20 cellular contexts compared by ENCODE assay signal in genomic region chr11:134414772-134415765, GRCh38. TPM values are rescaled to one million over a fixed set of nuclear protein-coding genes. Genes with fewer than 3 reads are reported as not detected.
DNase-seq lines count a peak whose midpoint lies in the region; TF ChIP-seq lines count a peak whose summit lies in the region.
"Had no signal": no experiment of that assay in that cellular context is flagged by ENCODE, and none has a peak within 500 bp of the region (broad histone marks: within the 10 kb centered on the region; RNA-seq: fewer than 3 reads in every experiment).

No MANE protein-coding gene starts in this region.

- H3K27me3 ChIP-seq in iPS-18a (ENCODE audit: control insufficient read depth, insufficient read depth, low read length) (peaks cover 38% of the 10 kb centered on the region), HAP-1 (ENCODE audit: low read depth) (peaks cover 27% of the 10 kb centered on the region), Caco-2 (replicated peaks; ENCODE audit: control insufficient read depth, insufficient read depth, low read length) (peaks cover 15% of the 10 kb centered on the region)

- DNase-seq in DMS 273 (lab: John Stamatoyannopoulos, UW; ENCODE audit: unreplicated experiment) = peak; percentile 48
- no peak for DNase-seq in DMS 273 treated with DMSO at 0.1 percent for 48 hours (lab: John Stamatoyannopoulos, UW)
- peak; percentile 91 for DNase-seq in NCI-H526 treated with DMSO at 0.1 percent for 48 hours (lab: John Stamatoyannopoulos, UW)
- DNase-seq in substantia nigra (lab: John Stamatoyannopoulos, UW) = peak in 33 of 49 donors; percentile 19 to 75 (median 52)
- DNase-seq in HAP-1 (ENCODE audit: low spot score in 2 of 2) = no peak
- DNase-seq in stimulated activated CD4-positive, alpha-beta T cell treated with anti-CD3 and anti-CD28 coated beads, Interleukin-2, amount 100 ng/mL, for 48 hours = no peak
- DNase-seq in Caco-2 = no peak
- DNase-seq: activated CD4-positive, alpha-beta T cell treated with anti-CD3 and anti-CD28 coated beads, Interleukin-2, amount 10 ng/mL, durations not matched to agents 7 days and 5 days; activated naive CD4-positive, alpha-beta T cell treated with Interleukin-2 at 50 U/mL for 16 hours; EL; Karpas-422; mammary epithelial cell; NCI-H187 treated with DMSO at 0.1 percent for 48 hours; PC-9; sigmoid colon had no signal

- no peaks in the 10 kb centered on the region for H3K36me3 Mint-ChIP-seq in Caco-2 (ENCODE audit: insufficient read depth, unreplicated experiment)
- H3K36me3 Mint-ChIP-seq: CD14-positive monocyte had no signal

- H3K36me3 ChIP-seq in iPS-18a (ENCODE audit: control insufficient read depth, low read depth, low read length) (no peaks in the 10 kb centered on the region), HAP-1 (replicated peaks) (no peaks in the 10 kb centered on the region), Caco-2 (ENCODE audit: control insufficient read depth, insufficient read depth, low read length) (no peaks in the 10 kb centered on the region)
- H3K36me3 ChIP-seq: sigmoid colon, suprapubic skin had no signal

- H3K4me3 Mint-ChIP-seq in Caco-2 (ENCODE audit: unreplicated experiment) = no peak overlapping the region
- H3K4me3 Mint-ChIP-seq: activated CD4-positive, alpha-beta T cell treated with anti-CD3 and anti-CD28 coated beads, Interleukin-2, amount 10 ng/mL, durations not matched to agents 7 days and 5 days had no signal

- peak overlapping the region; percentile 66 for H3K4me3 ChIP-seq in iPS-18a (ENCODE audit: low read length)
- no peak overlapping the region for H3K4me3 ChIP-seq in HAP-1
- H3K4me3 ChIP-seq in Caco-2 (ENCODE audit: low read depth, low read length) = no peak overlapping the region
- H3K4me3 ChIP-seq: PC-9, sigmoid colon, suprapubic skin had no signal

- POLR2A ChIA-PET in Caco-2 (lab: Charles Lee) = no interaction called here

- BruUV-seq in Caco-2 (replicated peaks; lab: Mats Ljungman, UMichigan) = no TSS peak

- H3K27me3 Mint-ChIP-seq in Caco-2 (ENCODE audit: insufficient read depth, unreplicated experiment) = peaks cover 42% of the 10 kb centered on the region

- intact Hi-C loops in Caco-2 (cut with micrococcal nuclease; ENCODE audit: unreplicated experiment) = no loop called here

- H3K4me1 Mint-ChIP-seq in Caco-2 (ENCODE audit: low read depth, unreplicated experiment) = no peaks in the 10 kb centered on the region

- no peaks in the 10 kb centered on the region for H3K9me3 Mint-ChIP-seq in Caco-2 (ENCODE audit: unreplicated experiment)
- H3K9me3 Mint-ChIP-seq: activated CD4-positive, alpha-beta T cell treated with anti-CD3 and anti-CD28 coated beads, Interleukin-2, amount 10 ng/mL, durations not matched to agents 7 days and 5 days had no signal

- no peak overlapping the region for H3K27ac Mint-ChIP-seq in Caco-2 (ENCODE audit: unreplicated experiment)
- H3K27ac Mint-ChIP-seq: activated CD4-positive, alpha-beta T cell treated with anti-CD3 and anti-CD28 coated beads, Interleukin-2, amount 10 ng/mL, durations not matched to agents 7 days and 5 days; CD14-positive monocyte had no signal

- no peak for TF ChIP-seq CTCF in Caco-2 (IDR thresholded peaks at IDR 0.05; ENCODE audit: insufficient read depth in 1 of 2, low read depth in 1 of 2, low read length in 1 of 2, severe bottlenecking in 1 of 2, unreplicated experiment in 1 of 2)

- H3K27ac ChIP-seq in iPS-18a (ENCODE audit: low read length) (no peak overlapping the region), substantia nigra (ENCODE audit: low read depth, low read length, poor library complexity, severe bottlenecking) (peak overlapping the region; percentile 99)
- H3K27ac ChIP-seq: 22Rv1, epithelial cell of prostate, PC-9, sigmoid colon, suprapubic skin had no signal

- no peak overlapping the region for H3K9ac ChIP-seq in iPS-18a (ENCODE audit: low read length)

- peaks cover 31% of the 10 kb centered on the region for H3K4me1 ChIP-seq in iPS-18a (ENCODE audit: control insufficient read depth, low read depth, low read length)
- H3K4me1 ChIP-seq in HAP-1 = peaks cover 4% of the 10 kb centered on the region; the same call in 1 of the 2 replicates
- peaks cover 5% of the 10 kb centered on the region; the same call in 1 of the 2 replicates for H3K4me1 ChIP-seq in Caco-2

- in situ Hi-C loops in HAP-1 (cut with MboI; ENCODE audit: low sequenced_read_pairs) = no loop called here

- H3K9me3 ChIP-seq in iPS-18a (ENCODE audit: control insufficient read depth, low read depth, low read length) (no peaks in the 10 kb centered on the region), HAP-1 (no peaks in the 10 kb centered on the region), Caco-2 (no peaks in the 10 kb centered on the region; the same call in 1 of the 2 replicates)
- H3K9me3 ChIP-seq: sigmoid colon, suprapubic skin had no signal

- CTCF ChIA-PET in Caco-2 (lab: Charles Lee) = interaction anchor here (0.6 kb wide), 1 partner anchor 158 kb away, joined by 3 read pairs; no protein-coding TSS in a partner anchor

RNA-seq across cellular contexts. Expression of gene B3GAT1, which starts 3.0 kb away (rescaled TPM):
- total RNA-seq in Caco-2 (2022) = 0.11 TPM in 1 of 2 replicates, not detected in the other
- total RNA-seq: PC-9 had no signal

Comparison
In these comparisons a context has a peak if more than half of its experiments do, and no peak if none do; other contexts are left out.
1. DNase-seq: peak in DMS 273 (single experiment), NCI-H526 treated with DMSO at 0.1 percent for 48 hours (single experiment) and substantia nigra (33 of 49); none in DMS 273 treated with DMSO at 0.1 percent for 48 hours (single experiment), HAP-1 (0 of 2), stimulated activated CD4-positive, alpha-beta T cell treated with anti-CD3 and anti-CD28 coated beads, Interleukin-2, amount 100 ng/mL, for 48 hours (0 of 2) and Caco-2 (0 of 2).